19 cellular contexts compared by ENCODE assay signal in genomic region chr2:172278642-172279041, GRCh38.
"Had no signal": no experiment of that assay in that cellular context is flagged by ENCODE, and none has a peak within 500 bp of the region (broad histone marks: within the 10 kb centered on the region; RNA-seq: fewer than 3 reads in every experiment).

No MANE protein-coding gene starts in this region.

- FAIRE-seq: endometrium, keratinocyte, pancreas, small intestine had no signal

- H3K9me3 Mint-ChIP-seq: natural killer cell had no signal

- H3K4me3 Mint-ChIP-seq: immature natural killer cell, memory B cell, mesothelial cell of epicardium, natural killer cell had no signal

- ATAC-seq: gastrocnemius medialis, lower lobe of right lung, natural killer cell, pancreas, right cardiac atrium had no signal

- H3K27ac Mint-ChIP-seq: immature natural killer cell, memory B cell, mesothelial cell of epicardium, natural killer cell, progenitor cell of endocrine pancreas had no signal

- DNase-seq: effector memory CD4-positive, alpha-beta T cell; gastrocnemius medialis; glutamatergic neuron; immature natural killer cell; left ventricle myocardium inferior; lower lobe of right lung; natural killer cell; occipital lobe; pancreas; right cardiac atrium; small intestine; stimulated activated CD4-positive, alpha-beta T cell treated with anti-CD3 and anti-CD28 coated beads, Interleukin-12 subunit alpha, Interleukin-12 subunit beta, amount 100 ng/mL, for 4 hours; stimulated activated naive CD4-positive, alpha-beta T cell treated with Interleukin-2 at 50 U/mL for 16 hours; trophoblast cell had no signal

- H3K36me3 Mint-ChIP-seq: mesothelial cell of epicardium had no signal
